ENCODE assay signal across 1 cellular context in the genomic region with DNA sequence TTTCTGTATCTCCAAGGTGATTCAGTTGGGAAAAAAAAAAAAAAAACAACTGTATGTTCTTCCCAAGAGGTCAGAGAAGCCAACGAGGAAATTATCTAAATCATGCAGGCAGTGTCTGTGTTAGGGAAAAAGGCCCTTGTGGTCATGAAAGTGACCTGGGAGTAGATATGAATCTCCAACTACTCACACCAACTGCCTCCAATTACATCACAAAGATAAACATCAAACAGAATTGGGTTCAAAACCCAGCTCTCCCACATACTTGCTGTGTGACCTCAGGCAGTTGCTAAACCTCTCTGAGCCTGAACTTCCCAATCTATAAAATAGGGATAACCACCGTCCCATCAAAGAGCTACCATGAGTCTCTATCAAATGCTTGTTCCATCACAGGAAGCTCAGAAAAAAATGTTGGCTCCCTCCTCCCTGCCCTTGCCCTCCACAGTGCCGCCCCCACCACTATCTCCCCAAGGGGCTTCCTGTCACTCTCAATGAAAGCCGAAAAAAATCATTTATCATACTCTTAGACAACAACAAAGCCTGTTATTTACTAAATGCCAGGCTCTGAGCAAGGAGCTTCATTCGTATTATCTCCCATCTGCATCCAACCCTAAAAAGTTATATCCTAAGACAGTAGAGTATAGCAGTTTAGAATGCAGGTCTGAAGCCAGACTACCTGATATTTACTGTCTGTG.
A peak's percentile ranks its signal among the peaks of the same experiment; 100 is the strongest.
TF ChIP-seq lines count a peak whose summit lies in the region.

No MANE protein-coding gene starts in this region.

TF ChIP-seq in K562, 482 proteins besides CTCF, POLR2A, EP300 and RAD21 (continued from another document and continues in another):
- TF ChIP-seq, protein P1, sequence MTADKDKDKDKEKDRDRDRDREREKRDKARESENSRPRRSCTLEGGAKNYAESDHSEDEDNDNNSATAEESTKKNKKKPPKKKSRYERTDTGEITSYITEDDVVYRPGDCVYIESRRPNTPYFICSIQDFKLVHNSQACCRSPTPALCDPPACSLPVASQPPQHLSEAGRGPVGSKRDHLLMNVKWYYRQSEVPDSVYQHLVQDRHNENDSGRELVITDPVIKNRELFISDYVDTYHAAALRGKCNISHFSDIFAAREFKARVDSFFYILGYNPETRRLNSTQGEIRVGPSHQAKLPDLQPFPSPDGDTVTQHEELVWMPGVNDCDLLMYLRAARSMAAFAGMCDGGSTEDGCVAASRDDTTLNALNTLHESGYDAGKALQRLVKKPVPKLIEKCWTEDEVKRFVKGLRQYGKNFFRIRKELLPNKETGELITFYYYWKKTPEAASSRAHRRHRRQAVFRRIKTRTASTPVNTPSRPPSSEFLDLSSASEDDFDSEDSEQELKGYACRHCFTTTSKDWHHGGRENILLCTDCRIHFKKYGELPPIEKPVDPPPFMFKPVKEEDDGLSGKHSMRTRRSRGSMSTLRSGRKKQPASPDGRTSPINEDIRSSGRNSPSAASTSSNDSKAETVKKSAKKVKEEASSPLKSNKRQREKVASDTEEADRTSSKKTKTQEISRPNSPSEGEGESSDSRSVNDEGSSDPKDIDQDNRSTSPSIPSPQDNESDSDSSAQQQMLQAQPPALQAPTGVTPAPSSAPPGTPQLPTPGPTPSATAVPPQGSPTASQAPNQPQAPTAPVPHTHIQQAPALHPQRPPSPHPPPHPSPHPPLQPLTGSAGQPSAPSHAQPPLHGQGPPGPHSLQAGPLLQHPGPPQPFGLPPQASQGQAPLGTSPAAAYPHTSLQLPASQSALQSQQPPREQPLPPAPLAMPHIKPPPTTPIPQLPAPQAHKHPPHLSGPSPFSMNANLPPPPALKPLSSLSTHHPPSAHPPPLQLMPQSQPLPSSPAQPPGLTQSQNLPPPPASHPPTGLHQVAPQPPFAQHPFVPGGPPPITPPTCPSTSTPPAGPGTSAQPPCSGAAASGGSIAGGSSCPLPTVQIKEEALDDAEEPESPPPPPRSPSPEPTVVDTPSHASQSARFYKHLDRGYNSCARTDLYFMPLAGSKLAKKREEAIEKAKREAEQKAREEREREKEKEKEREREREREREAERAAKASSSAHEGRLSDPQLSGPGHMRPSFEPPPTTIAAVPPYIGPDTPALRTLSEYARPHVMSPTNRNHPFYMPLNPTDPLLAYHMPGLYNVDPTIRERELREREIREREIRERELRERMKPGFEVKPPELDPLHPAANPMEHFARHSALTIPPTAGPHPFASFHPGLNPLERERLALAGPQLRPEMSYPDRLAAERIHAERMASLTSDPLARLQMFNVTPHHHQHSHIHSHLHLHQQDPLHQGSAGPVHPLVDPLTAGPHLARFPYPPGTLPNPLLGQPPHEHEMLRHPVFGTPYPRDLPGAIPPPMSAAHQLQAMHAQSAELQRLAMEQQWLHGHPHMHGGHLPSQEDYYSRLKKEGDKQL (CRISPR knock-in tag; IDR thresholded peaks at IDR 0.05; ENCODE audit: borderline replicate concordance): no peak
- no peak for TF ChIP-seq XRCC4 (IDR thresholded peaks at IDR 0.05; ENCODE audit: extremely low read depth, insufficient read depth, insufficient read length)
- TF ChIP-seq NFIC (IDR thresholded peaks at IDR 0.05): no peak
- no peak for TF ChIP-seq RBM15 (IDR thresholded peaks at IDR 0.05; ENCODE audit: insufficient read depth, low read length)
- no peak for TF ChIP-seq ZNF174 (CRISPR knock-in tag; IDR thresholded peaks at IDR 0.05)
- TF ChIP-seq, protein P2, sequence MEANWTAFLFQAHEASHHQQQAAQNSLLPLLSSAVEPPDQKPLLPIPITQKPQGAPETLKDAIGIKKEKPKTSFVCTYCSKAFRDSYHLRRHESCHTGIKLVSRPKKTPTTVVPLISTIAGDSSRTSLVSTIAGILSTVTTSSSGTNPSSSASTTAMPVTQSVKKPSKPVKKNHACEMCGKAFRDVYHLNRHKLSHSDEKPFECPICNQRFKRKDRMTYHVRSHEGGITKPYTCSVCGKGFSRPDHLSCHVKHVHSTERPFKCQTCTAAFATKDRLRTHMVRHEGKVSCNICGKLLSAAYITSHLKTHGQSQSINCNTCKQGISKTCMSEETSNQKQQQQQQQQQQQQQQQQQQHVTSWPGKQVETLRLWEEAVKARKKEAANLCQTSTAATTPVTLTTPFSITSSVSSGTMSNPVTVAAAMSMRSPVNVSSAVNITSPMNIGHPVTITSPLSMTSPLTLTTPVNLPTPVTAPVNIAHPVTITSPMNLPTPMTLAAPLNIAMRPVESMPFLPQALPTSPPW (CRISPR knock-in tag; IDR thresholded peaks at IDR 0.05): no peak
- TF ChIP-seq, protein P3, sequence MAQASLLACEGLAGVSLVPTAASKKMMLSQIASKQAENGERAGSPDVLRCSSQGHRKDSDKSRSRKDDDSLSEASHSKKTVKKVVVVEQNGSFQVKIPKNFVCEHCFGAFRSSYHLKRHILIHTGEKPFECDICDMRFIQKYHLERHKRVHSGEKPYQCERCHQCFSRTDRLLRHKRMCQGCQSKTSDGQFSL (CRISPR knock-in tag; IDR thresholded peaks at IDR 0.05): no peak
- TF ChIP-seq, protein P3 (tag; IDR thresholded peaks at IDR 0.05): no peak
- no peak for TF ChIP-seq MYNN (IDR thresholded peaks at IDR 0.05)
- TF ChIP-seq MYNN (CRISPR knock-in tag; IDR thresholded peaks at IDR 0.05): no peak
- no peak for TF ChIP-seq KLF6 (CRISPR knock-in tag; IDR thresholded peaks at IDR 0.05; ENCODE audit: borderline replicate concordance)
- TF ChIP-seq, protein P4, sequence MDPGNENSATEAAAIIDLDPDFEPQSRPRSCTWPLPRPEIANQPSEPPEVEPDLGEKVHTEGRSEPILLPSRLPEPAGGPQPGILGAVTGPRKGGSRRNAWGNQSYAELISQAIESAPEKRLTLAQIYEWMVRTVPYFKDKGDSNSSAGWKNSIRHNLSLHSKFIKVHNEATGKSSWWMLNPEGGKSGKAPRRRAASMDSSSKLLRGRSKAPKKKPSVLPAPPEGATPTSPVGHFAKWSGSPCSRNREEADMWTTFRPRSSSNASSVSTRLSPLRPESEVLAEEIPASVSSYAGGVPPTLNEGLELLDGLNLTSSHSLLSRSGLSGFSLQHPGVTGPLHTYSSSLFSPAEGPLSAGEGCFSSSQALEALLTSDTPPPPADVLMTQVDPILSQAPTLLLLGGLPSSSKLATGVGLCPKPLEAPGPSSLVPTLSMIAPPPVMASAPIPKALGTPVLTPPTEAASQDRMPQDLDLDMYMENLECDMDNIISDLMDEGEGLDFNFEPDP (CRISPR knock-in tag; IDR thresholded peaks at IDR 0.05): no peak
- no peak for TF ChIP-seq ZNF316 (IDR thresholded peaks at IDR 0.05)
- no peak for TF ChIP-seq RBBP5 (IDR thresholded peaks at IDR 0.05; ENCODE audit: borderline replicate concordance, insufficient read depth, low read length, poor library complexity, severe bottlenecking)
- TF ChIP-seq NR4A1 (CRISPR knock-in tag; IDR thresholded peaks at IDR 0.05): no peak
- TF ChIP-seq NR4A1 (tag; IDR thresholded peaks at IDR 0.05): no peak
- TF ChIP-seq ZNF764 (CRISPR knock-in tag; IDR thresholded peaks at IDR 0.05; ENCODE audit: low read depth): no peak
- TF ChIP-seq BMI1 (IDR thresholded peaks at IDR 0.05; ENCODE audit: low read length): no peak
- no peak for TF ChIP-seq ZNF253 (CRISPR knock-in tag; conservative IDR thresholded peaks at IDR 0.05)
- TF ChIP-seq ZNF77 (CRISPR knock-in tag; IDR thresholded peaks at IDR 0.05): no peak
- no peak for TF ChIP-seq SMAD1 (IDR thresholded peaks at IDR 0.05; ENCODE audit: low read depth, low read length, partially characterized antibody)
- TF ChIP-seq, protein P5, sequence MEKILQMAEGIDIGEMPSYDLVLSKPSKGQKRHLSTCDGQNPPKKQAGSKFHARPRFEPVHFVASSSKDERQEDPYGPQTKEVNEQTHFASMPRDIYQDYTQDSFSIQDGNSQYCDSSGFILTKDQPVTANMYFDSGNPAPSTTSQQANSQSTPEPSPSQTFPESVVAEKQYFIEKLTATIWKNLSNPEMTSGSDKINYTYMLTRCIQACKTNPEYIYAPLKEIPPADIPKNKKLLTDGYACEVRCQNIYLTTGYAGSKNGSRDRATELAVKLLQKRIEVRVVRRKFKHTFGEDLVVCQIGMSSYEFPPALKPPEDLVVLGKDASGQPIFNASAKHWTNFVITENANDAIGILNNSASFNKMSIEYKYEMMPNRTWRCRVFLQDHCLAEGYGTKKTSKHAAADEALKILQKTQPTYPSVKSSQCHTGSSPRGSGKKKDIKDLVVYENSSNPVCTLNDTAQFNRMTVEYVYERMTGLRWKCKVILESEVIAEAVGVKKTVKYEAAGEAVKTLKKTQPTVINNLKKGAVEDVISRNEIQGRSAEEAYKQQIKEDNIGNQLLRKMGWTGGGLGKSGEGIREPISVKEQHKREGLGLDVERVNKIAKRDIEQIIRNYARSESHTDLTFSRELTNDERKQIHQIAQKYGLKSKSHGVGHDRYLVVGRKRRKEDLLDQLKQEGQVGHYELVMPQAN (IDR thresholded peaks at IDR 0.05; ENCODE audit: borderline replicate concordance): no peak
- no peak for TF ChIP-seq ZNF695 (CRISPR knock-in tag; IDR thresholded peaks at IDR 0.05)
- no peak for TF ChIP-seq EZH2 (IDR thresholded peaks at IDR 0.05; ENCODE audit: borderline replicate concordance, low read depth, low read length)
- no peak for TF ChIP-seq ZNF780A (CRISPR knock-in tag; IDR thresholded peaks at IDR 0.05)
- no peak for TF ChIP-seq TAF1 (IDR thresholded peaks at IDR 0.05; ENCODE audit: control insufficient read depth, extremely low read depth, insufficient read depth, low read length, severe bottlenecking)
- no peak for TF ChIP-seq ETV1 (tag; conservative IDR thresholded peaks at IDR 0.05; ENCODE audit: low read depth)
- TF ChIP-seq, protein P6, sequence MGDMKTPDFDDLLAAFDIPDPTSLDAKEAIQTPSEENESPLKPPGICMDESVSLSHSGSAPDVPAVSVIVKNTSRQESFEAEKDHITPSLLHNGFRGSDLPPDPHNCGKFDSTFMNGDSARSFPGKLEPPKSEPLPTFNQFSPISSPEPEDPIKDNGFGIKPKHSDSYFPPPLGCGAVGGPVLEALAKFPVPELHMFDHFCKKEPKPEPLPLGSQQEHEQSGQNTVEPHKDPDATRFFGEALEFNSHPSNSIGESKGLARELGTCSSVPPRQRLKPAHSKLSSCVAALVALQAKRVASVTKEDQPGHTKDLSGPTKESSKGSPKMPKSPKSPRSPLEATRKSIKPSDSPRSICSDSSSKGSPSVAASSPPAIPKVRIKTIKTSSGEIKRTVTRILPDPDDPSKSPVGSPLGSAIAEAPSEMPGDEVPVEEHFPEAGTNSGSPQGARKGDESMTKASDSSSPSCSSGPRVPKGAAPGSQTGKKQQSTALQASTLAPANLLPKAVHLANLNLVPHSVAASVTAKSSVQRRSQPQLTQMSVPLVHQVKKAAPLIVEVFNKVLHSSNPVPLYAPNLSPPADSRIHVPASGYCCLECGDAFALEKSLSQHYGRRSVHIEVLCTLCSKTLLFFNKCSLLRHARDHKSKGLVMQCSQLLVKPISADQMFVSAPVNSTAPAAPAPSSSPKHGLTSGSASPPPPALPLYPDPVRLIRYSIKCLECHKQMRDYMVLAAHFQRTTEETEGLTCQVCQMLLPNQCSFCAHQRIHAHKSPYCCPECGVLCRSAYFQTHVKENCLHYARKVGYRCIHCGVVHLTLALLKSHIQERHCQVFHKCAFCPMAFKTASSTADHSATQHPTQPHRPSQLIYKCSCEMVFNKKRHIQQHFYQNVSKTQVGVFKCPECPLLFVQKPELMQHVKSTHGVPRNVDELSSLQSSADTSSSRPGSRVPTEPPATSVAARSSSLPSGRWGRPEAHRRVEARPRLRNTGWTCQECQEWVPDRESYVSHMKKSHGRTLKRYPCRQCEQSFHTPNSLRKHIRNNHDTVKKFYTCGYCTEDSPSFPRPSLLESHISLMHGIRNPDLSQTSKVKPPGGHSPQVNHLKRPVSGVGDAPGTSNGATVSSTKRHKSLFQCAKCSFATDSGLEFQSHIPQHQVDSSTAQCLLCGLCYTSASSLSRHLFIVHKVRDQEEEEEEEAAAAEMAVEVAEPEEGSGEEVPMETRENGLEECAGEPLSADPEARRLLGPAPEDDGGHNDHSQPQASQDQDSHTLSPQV (IDR thresholded peaks at IDR 0.05): no peak
- peak; percentile 89 for TF ChIP-seq CBX1 (IDR thresholded peaks at IDR 0.05; ENCODE audit: low read depth)
- TF ChIP-seq, protein P7, sequence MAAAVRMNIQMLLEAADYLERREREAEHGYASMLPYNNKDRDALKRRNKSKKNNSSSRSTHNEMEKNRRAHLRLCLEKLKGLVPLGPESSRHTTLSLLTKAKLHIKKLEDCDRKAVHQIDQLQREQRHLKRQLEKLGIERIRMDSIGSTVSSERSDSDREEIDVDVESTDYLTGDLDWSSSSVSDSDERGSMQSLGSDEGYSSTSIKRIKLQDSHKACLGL (CRISPR knock-in tag; IDR thresholded peaks at IDR 0.05; ENCODE audit: borderline replicate concordance, poor library complexity, severe bottlenecking): no peak
- no peak for TF ChIP-seq KDM4B (IDR thresholded peaks at IDR 0.05; ENCODE audit: borderline replicate concordance in 2 of 2, low read depth in 1 of 2)
- no peak for TF ChIP-seq MCM5 (IDR thresholded peaks at IDR 0.05; ENCODE audit: low read depth)
- TF ChIP-seq POLR2AphosphoS5 (IDR thresholded peaks at IDR 0.05; ENCODE audit: control insufficient read depth, insufficient read depth, low read depth, low read length): peak; percentile 22; the same call in 1 of the 2 replicates
- no peak for TF ChIP-seq RNF2 (IDR thresholded peaks at IDR 0.05)
- TF ChIP-seq, protein P8, sequence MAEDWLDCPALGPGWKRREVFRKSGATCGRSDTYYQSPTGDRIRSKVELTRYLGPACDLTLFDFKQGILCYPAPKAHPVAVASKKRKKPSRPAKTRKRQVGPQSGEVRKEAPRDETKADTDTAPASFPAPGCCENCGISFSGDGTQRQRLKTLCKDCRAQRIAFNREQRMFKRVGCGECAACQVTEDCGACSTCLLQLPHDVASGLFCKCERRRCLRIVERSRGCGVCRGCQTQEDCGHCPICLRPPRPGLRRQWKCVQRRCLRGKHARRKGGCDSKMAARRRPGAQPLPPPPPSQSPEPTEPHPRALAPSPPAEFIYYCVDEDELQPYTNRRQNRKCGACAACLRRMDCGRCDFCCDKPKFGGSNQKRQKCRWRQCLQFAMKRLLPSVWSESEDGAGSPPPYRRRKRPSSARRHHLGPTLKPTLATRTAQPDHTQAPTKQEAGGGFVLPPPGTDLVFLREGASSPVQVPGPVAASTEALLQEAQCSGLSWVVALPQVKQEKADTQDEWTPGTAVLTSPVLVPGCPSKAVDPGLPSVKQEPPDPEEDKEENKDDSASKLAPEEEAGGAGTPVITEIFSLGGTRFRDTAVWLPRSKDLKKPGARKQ (CRISPR knock-in tag; IDR thresholded peaks at IDR 0.05): no peak
- no peak for TF ChIP-seq MTF1 (CRISPR knock-in tag; IDR thresholded peaks at IDR 0.05; ENCODE audit: borderline replicate concordance)
- TF ChIP-seq ZNF717 (CRISPR knock-in tag; IDR thresholded peaks at IDR 0.05): no peak
- TF ChIP-seq ZNF436 (CRISPR knock-in tag; IDR thresholded peaks at IDR 0.05): no peak
- no peak for TF ChIP-seq PHB (CRISPR knock-in tag; IDR thresholded peaks at IDR 0.05)
- TF ChIP-seq, protein P9, sequence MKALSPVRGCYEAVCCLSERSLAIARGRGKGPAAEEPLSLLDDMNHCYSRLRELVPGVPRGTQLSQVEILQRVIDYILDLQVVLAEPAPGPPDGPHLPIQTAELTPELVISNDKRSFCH (CRISPR knock-in tag; IDR thresholded peaks at IDR 0.05): no peak
- TF ChIP-seq, protein P9 (tag; IDR thresholded peaks at IDR 0.05): no peak
- no peak for TF ChIP-seq DDX20 (tag; IDR thresholded peaks at IDR 0.05; ENCODE audit: low read depth)
- no peak for TF ChIP-seq ZNF184 (CRISPR knock-in tag; IDR thresholded peaks at IDR 0.05)
- TF ChIP-seq DMBX1 (CRISPR knock-in tag; IDR thresholded peaks at IDR 0.05; ENCODE audit: borderline replicate concordance): 0 out of 2 replicates have a peak, but pooled peaks have one; percentile 22
- no peak for TF ChIP-seq ZKSCAN1 (IDR thresholded peaks at IDR 0.05; ENCODE audit: low read depth, low read length)
- no peak for TF ChIP-seq CHD1 (IDR thresholded peaks at IDR 0.05; ENCODE audit: low read length)
